Comparison of ENCODE assay signal across 9 cellular contexts in genomic region chr9:5310851-5311250, GRCh38. TPM values are rescaled to one million over a fixed set of nuclear protein-coding genes. Genes with fewer than 3 reads are reported as not detected.
"Had no signal": no experiment of that assay in that cellular context is flagged by ENCODE, and none has a peak within 500 bp of the region (broad histone marks: within the 10 kb centered on the region; RNA-seq: fewer than 3 reads in every experiment).

No MANE protein-coding gene starts in this region.

- FAIRE-seq: H1, H54, HTR-8/SVneo, K562 had no signal

- H3K4me3 ChIP-seq: GM23338, K562 had no signal

- ATAC-seq: GM23338, K562 had no signal

- H2AFZ ChIP-seq: GM23338 had no signal

- DNase-seq: H9, HCEC 1CT, IMR-90 had no signal

- H3K27ac Mint-ChIP-seq: GM23338, H9 had no signal

- H3K4me1 Mint-ChIP-seq: GM23338, H9 had no signal

- H3K4me3 Mint-ChIP-seq: GM23338, H9 had no signal

- H3K4me2 ChIP-seq: GM23338 had no signal

RNA-seq across cellular contexts. Expression of gene RLN2, which starts 6.3 kb away (rescaled TPM):
- total RNA-seq: HT-29, IMR-90, K562 had no signal

RNA-seq across cellular contexts. Expression of gene RLN1, which starts 28.8 kb away (rescaled TPM):
- total RNA-seq: HT-29, IMR-90, K562 had no signal
